ENCODE assay signal across 2 cellular contexts in genomic region chr20:36132802-36133211, GRCh38.
TF ChIP-seq lines count a peak whose summit lies in the region.

No MANE protein-coding gene starts in this region.

TF ChIP-seq in Ishikawa, 13 proteins besides CTCF, POLR2A, EP300 and RAD21:
- TF ChIP-seq EGR1 (IDR thresholded peaks at IDR 0.05): no peak
- no peak for TF ChIP-seq TCF12 (IDR thresholded peaks at IDR 0.05; ENCODE audit: low read depth)
- 0 out of 2 replicates have a peak, but pooled peaks have one; percentile 36 for TF ChIP-seq NFIC (IDR thresholded peaks at IDR 0.05)
- TF ChIP-seq TAF1 (IDR thresholded peaks at IDR 0.05; ENCODE audit: low read depth): no peak
- TF ChIP-seq MAX (IDR thresholded peaks at IDR 0.05): no peak
- no peak for TF ChIP-seq ZBTB7A (IDR thresholded peaks at IDR 0.05; ENCODE audit: low read depth)
- TF ChIP-seq REST (IDR thresholded peaks at IDR 0.05; ENCODE audit: low read depth): no peak
TF ChIP-seq in Ishikawa: peak in this region for 1.

TF ChIP-seq in H1, 55 proteins besides CTCF, POLR2A, EP300 and RAD21:
- TF ChIP-seq TBP (IDR thresholded peaks at IDR 0.05; ENCODE audit: low read depth, low read length): no peak
